ENCODE assay signal across 1 cellular context in the genomic region with DNA sequence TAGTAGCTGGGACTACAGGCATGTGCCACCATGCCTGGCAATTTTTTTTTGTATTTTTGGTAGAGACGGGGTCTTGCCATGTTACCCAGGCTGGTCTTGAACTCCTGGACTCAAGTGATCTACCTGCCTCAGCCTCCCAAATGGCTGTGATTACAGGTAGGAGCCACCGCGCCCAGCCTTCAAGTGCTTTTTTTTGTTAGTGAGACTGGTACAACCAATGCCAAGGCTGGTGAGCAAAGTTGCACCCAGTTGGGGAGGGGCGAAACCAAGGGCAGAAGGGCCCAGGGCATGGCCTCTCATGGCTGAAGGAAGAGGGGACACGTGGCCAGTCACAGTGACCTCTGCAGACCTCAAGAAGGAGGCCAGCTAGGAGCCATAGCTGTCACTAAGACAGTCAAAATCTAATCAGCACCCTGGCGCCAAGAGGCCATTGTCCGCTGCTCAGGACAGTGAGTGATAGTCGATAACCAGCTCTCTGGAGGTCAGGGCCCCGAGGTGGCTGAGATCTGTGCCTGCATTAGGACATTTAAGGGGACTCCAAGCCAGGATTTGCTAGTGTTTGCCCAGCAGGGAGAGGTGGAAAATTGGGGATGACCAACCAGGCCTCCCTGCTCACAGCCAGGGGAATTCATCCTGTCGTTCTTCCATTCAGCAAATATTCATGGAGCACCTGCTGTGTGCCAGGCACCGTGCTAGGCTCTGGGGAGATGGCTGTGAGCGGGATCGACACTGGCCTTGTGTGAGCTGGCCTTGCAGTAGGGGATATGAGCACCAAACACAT.
TF ChIP-seq lines count a peak whose summit lies in the region.

No MANE protein-coding gene starts in this region.

TF ChIP-seq in HepG2, 621 proteins besides CTCF, POLR2A, EP300 and RAD21:
- TF ChIP-seq ZNF780A (CRISPR knock-in tag; IDR thresholded peaks at IDR 0.05) (no peak), ZNF44 (CRISPR knock-in tag; IDR thresholded peaks at IDR 0.05) (no peak), ZSCAN12 (CRISPR knock-in tag; IDR thresholded peaks at IDR 0.05) (no peak), ZBTB42 (CRISPR knock-in tag; IDR thresholded peaks at IDR 0.05) (no peak), PITX1 (CRISPR knock-in tag; IDR thresholded peaks at IDR 0.05) (no peak), ZMAT3 (CRISPR knock-in tag; conservative IDR thresholded peaks at IDR 0.05) (no peak), ZNF180 (CRISPR knock-in tag; IDR thresholded peaks at IDR 0.05; ENCODE audit: borderline replicate concordance, low read depth) (no peak), MIXL1 (CRISPR knock-in tag; IDR thresholded peaks at IDR 0.05) (no peak), ISX (CRISPR knock-in tag; conservative IDR thresholded peaks at IDR 0.05) (no peak), IKZF1 (IDR thresholded peaks at IDR 0.05) (no peak), ZNF781 (CRISPR knock-in tag; IDR thresholded peaks at IDR 0.05; ENCODE audit: borderline replicate concordance, not compliant biosample characterization) (no peak), CBX2 (IDR thresholded peaks at IDR 0.05; ENCODE audit: low read depth, low read length) (no peak), CBX2 (CRISPR knock-in tag; IDR thresholded peaks at IDR 0.05; ENCODE audit: low read depth) (no peak), HOXA7 (CRISPR knock-in tag; IDR thresholded peaks at IDR 0.05) (no peak), ZNF367 (CRISPR knock-in tag; IDR thresholded peaks at IDR 0.05; ENCODE audit: borderline replicate concordance) (no peak)
- TF ChIP-seq, protein P1, sequence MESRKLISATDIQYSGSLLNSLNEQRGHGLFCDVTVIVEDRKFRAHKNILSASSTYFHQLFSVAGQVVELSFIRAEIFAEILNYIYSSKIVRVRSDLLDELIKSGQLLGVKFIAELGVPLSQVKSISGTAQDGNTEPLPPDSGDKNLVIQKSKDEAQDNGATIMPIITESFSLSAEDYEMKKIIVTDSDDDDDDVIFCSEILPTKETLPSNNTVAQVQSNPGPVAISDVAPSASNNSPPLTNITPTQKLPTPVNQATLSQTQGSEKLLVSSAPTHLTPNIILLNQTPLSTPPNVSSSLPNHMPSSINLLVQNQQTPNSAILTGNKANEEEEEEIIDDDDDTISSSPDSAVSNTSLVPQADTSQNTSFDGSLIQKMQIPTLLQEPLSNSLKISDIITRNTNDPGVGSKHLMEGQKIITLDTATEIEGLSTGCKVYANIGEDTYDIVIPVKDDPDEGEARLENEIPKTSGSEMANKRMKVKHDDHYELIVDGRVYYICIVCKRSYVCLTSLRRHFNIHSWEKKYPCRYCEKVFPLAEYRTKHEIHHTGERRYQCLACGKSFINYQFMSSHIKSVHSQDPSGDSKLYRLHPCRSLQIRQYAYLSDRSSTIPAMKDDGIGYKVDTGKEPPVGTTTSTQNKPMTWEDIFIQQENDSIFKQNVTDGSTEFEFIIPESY (CRISPR knock-in tag; IDR thresholded peaks at IDR 0.05) = peak; percentile 64; the same call in 1 of the 2 replicates
- TF ChIP-seq, protein P2, sequence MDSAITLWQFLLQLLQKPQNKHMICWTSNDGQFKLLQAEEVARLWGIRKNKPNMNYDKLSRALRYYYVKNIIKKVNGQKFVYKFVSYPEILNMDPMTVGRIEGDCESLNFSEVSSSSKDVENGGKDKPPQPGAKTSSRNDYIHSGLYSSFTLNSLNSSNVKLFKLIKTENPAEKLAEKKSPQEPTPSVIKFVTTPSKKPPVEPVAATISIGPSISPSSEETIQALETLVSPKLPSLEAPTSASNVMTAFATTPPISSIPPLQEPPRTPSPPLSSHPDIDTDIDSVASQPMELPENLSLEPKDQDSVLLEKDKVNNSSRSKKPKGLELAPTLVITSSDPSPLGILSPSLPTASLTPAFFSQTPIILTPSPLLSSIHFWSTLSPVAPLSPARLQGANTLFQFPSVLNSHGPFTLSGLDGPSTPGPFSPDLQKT (CRISPR knock-in tag; IDR thresholded peaks at IDR 0.05; ENCODE audit: borderline replicate concordance) = no peak
- TF ChIP-seq, protein P3, sequence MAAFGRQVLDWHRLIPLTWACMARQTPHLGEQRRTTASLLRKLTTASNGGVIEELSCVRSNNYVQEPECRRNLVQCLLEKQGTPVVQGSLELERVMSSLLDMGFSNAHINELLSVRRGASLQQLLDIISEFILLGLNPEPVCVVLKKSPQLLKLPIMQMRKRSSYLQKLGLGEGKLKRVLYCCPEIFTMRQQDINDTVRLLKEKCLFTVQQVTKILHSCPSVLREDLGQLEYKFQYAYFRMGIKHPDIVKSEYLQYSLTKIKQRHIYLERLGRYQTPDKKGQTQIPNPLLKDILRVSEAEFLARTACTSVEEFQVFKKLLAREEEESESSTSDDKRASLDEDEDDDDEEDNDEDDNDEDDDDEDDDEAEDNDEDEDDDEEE (CRISPR knock-in tag; IDR thresholded peaks at IDR 0.05) = 0 out of 2 replicates have a peak, but pooled peaks have one; percentile 1
- TF ChIP-seq, protein P4, sequence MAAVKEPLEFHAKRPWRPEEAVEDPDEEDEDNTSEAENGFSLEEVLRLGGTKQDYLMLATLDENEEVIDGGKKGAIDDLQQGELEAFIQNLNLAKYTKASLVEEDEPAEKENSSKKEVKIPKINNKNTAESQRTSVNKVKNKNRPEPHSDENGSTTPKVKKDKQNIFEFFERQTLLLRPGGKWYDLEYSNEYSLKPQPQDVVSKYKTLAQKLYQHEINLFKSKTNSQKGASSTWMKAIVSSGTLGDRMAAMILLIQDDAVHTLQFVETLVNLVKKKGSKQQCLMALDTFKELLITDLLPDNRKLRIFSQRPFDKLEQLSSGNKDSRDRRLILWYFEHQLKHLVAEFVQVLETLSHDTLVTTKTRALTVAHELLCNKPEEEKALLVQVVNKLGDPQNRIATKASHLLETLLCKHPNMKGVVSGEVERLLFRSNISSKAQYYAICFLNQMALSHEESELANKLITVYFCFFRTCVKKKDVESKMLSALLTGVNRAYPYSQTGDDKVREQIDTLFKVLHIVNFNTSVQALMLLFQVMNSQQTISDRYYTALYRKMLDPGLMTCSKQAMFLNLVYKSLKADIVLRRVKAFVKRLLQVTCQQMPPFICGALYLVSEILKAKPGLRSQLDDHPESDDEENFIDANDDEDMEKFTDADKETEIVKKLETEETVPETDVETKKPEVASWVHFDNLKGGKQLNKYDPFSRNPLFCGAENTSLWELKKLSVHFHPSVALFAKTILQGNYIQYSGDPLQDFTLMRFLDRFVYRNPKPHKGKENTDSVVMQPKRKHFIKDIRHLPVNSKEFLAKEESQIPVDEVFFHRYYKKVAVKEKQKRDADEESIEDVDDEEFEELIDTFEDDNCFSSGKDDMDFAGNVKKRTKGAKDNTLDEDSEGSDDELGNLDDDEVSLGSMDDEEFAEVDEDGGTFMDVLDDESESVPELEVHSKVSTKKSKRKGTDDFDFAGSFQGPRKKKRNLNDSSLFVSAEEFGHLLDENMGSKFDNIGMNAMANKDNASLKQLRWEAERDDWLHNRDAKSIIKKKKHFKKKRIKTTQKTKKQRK (IDR thresholded peaks at IDR 0.05; ENCODE audit: low read length) = no peak
